8 cellular contexts compared by ENCODE assay signal in the genomic region with DNA sequence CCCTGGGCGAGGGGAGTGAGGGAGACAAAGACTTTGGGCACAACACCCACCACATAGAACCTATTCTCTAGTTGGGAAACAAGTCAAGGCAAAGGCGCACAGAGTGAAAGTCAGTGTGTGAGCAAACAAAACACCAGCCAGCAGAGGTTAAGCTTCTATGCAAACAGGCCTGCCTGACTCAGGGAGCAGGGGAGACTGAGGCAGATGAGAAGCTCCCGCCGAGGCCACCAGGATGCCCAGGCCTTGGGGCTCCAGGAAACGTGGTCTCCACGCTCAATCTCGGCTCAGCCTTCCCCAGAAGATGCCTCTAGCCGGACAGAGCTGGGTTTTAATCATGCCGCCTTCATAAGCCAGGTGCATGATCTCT.
DNase-seq lines count a peak whose midpoint lies in the region; TF ChIP-seq lines count a peak whose summit lies in the region.

No MANE protein-coding gene starts in this region.

- intact Hi-C loops in left ventricle myocardium inferior (cut with micrococcal nuclease), result loop anchor here (10.0 kb wide), 1 partner anchor 547 kb away; no protein-coding TSS in a partner anchor
- intact Hi-C loops in esophagus muscularis mucosa (cut with DNase I), result loop anchor here (5.0 kb wide), 1 partner anchor 544 kb away; no protein-coding TSS in a partner anchor
- intact Hi-C loops in activated CD4-positive, alpha-beta memory T cell treated with anti-CD3 and anti-CD28 coated beads for 36 hours (cut with micrococcal nuclease), result loop anchor here (1.0 kb wide), 1 partner anchor 546 kb away; no protein-coding TSS in a partner anchor

- peaks cover 6% of the 10 kb centered on the region for H3K4me1 ChIP-seq in left ventricle myocardium inferior
- peaks cover 0 to 12% of the 10 kb centered on the region in 2 donors for H3K4me1 ChIP-seq in right atrium auricular region
- peaks cover 8 to 15% (median 13%) of the 10 kb centered on the region in 4 donors for H3K4me1 ChIP-seq in esophagus muscularis mucosa

- no peaks in the 10 kb centered on the region for H3K36me3 Mint-ChIP-seq in activated CD4-positive, alpha-beta memory T cell treated with anti-CD3 and anti-CD28 coated beads for 36 hours

- TF ChIP-seq CTCF in left ventricle myocardium inferior (IDR thresholded peaks at IDR 0.05; ENCODE audit: borderline replicate concordance), result peak; percentile 8
- no peak for TF ChIP-seq CTCF in right atrium auricular region (IDR thresholded peaks at IDR 0.05)
- peak; percentile 40 for TF ChIP-seq CTCF in LNCAP (IDR thresholded peaks at IDR 0.05)
- TF ChIP-seq CTCF in esophagus muscularis mucosa (IDR thresholded peaks at IDR 0.05), result no peak

- 48% methylated on average over 8 of the region's 9 CpGs for WGBS in esophagus muscularis mucosa

- H3K27me3 ChIP-seq in left ventricle myocardium inferior (ENCODE audit: low read depth) (peaks cover 77% of the 10 kb centered on the region), right atrium auricular region (no peaks in the 10 kb centered on the region), esophagus muscularis mucosa (peaks cover 0 to 14% (median 0%) of the 10 kb centered on the region in 4 donors)

- H3K4me3 Mint-ChIP-seq in activated CD4-positive, alpha-beta memory T cell treated with anti-CD3 and anti-CD28 coated beads for 36 hours, result no peak overlapping the region

- no peak overlapping the region for H3K27ac ChIP-seq in left ventricle myocardium inferior (replicated peaks)
- no peak overlapping the region for H3K27ac ChIP-seq in right atrium auricular region
- no peak overlapping the region for H3K27ac ChIP-seq in esophagus muscularis mucosa (replicated peaks in 1 of 4)

- DNase-seq in left ventricle myocardium inferior (no peak), right atrium auricular region (ENCODE audit: low spot score) (no peak), esophagus muscularis mucosa (ENCODE audit: extremely low spot score) (no peak), COLO668 (lab: John Stamatoyannopoulos, UW; ENCODE audit: unreplicated experiment) (no peak), DMS79 treated with DMSO at 0.1 percent for 48 hours (lab: John Stamatoyannopoulos, UW) (no peak), DMS 273 (lab: John Stamatoyannopoulos, UW; ENCODE audit: unreplicated experiment) (no peak)
- DNase-seq in activated CD4-positive, alpha-beta memory T cell treated with anti-CD3 and anti-CD28 coated beads for 36 hours, result no peak

- no peak for TF ChIP-seq POLR2A in esophagus muscularis mucosa (IDR thresholded peaks at IDR 0.05; ENCODE audit: low read depth)

- no peaks in the 10 kb centered on the region for H3K9me3 Mint-ChIP-seq in activated CD4-positive, alpha-beta memory T cell treated with anti-CD3 and anti-CD28 coated beads for 36 hours

- H3K27ac Mint-ChIP-seq in activated CD4-positive, alpha-beta memory T cell treated with anti-CD3 and anti-CD28 coated beads for 36 hours, result no peak overlapping the region

- H3K4me3 ChIP-seq in left ventricle myocardium inferior, result peak overlapping the region; percentile 63
- no peak overlapping the region for H3K4me3 ChIP-seq in right atrium auricular region
- H3K4me3 ChIP-seq in esophagus muscularis mucosa, result peak overlapping the region; percentile 55 to 64 (median 57)

- CTCF ChIA-PET in activated CD4-positive, alpha-beta memory T cell treated with anti-CD3 and anti-CD28 coated beads for 36 hours (lab: Charles Lee), result interaction anchor here (0.6 to 7.8 kb wide), 33 partner anchors 10 to 546 kb away, joined by 3 to 76 read pairs (median 5); no protein-coding TSS in a partner anchor

- no peaks in the 10 kb centered on the region for H3K9me3 ChIP-seq in left ventricle myocardium inferior (replicated peaks)
- H3K9me3 ChIP-seq in right atrium auricular region, result no peaks in the 10 kb centered on the region
- H3K9me3 ChIP-seq in esophagus muscularis mucosa, result no peaks in the 10 kb centered on the region

- no peak for TF ChIP-seq EP300 in esophagus muscularis mucosa (IDR thresholded peaks at IDR 0.05)

- POLR2A ChIA-PET in activated CD4-positive, alpha-beta memory T cell treated with anti-CD3 and anti-CD28 coated beads for 36 hours (lab: Charles Lee), result no interaction called here

- H3K36me3 ChIP-seq in left ventricle myocardium inferior, result no peaks in the 10 kb centered on the region
- no peaks in the 10 kb centered on the region for H3K36me3 ChIP-seq in right atrium auricular region
- no peaks in the 10 kb centered on the region for H3K36me3 ChIP-seq in esophagus muscularis mucosa

- H3K27me3 Mint-ChIP-seq in activated CD4-positive, alpha-beta memory T cell treated with anti-CD3 and anti-CD28 coated beads for 36 hours, result peaks cover 19% of the 10 kb centered on the region

- H3K4me1 Mint-ChIP-seq in activated CD4-positive, alpha-beta memory T cell treated with anti-CD3 and anti-CD28 coated beads for 36 hours (ENCODE audit: low read depth), result peaks cover 11% of the 10 kb centered on the region

Comparison
In these comparisons a context has a peak if more than half of its experiments do, and no peak if none do; other contexts are left out.
1. H3K4me3 ChIP-seq: peak in left ventricle myocardium inferior (single experiment) and esophagus muscularis mucosa (4 of 4); none in right atrium auricular region (0 of 2).
2. CTCF ChIP-seq: peak in left ventricle myocardium inferior (single experiment) and LNCAP (single experiment); none in right atrium auricular region (0 of 2) and esophagus muscularis mucosa (0 of 3).